Comparison of ENCODE assay signal across 2 cellular contexts in the genomic region with DNA sequence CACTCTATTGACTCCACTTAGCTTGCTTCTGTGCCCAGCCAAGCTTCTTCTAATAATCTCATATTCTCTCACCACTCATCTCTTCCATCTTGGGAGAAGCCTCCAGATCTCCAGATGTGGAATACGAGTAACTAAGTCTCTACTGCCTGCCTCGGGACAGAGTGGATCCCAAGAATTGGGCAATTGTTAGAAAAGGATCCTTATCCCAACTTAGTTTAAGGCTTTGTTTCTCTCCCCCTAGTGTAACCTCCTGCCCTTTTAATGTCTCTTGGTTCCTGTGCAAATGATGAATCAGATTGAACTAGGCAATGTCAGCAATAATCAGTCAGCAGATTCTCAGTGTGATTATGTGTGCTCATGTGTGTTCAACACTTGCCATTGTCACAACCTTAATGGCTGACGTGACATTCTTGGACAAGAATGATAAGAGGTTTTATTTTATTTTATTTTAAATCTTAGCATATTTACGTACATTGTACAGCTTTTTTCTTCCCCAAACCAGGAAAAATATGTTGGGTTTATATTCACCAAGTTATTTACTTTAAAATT.
TF ChIP-seq lines count a peak whose summit lies in the region.

No MANE protein-coding gene starts in this region.

TF ChIP-seq in GM12878, 131 proteins besides CTCF, POLR2A, EP300 and RAD21:
- no peak for TF ChIP-seq CHD2 (IDR thresholded peaks at IDR 0.05; ENCODE audit: borderline replicate concordance, low read depth, low read length)
- TF ChIP-seq, protein P1, sequence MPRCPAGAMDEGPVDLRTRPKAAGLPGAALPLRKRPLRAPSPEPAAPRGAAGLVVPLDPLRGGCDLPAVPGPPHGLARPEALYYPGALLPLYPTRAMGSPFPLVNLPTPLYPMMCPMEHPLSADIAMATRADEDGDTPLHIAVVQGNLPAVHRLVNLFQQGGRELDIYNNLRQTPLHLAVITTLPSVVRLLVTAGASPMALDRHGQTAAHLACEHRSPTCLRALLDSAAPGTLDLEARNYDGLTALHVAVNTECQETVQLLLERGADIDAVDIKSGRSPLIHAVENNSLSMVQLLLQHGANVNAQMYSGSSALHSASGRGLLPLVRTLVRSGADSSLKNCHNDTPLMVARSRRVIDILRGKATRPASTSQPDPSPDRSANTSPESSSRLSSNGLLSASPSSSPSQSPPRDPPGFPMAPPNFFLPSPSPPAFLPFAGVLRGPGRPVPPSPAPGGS (IDR thresholded peaks at IDR 0.05; ENCODE audit: borderline replicate concordance, insufficient read depth, low read depth, low read length, poor library complexity, severe bottlenecking) = peak; percentile 67

TF ChIP-seq in neural cell, 6 proteins besides CTCF, POLR2A, EP300 and RAD21:
- TF ChIP-seq POLR2AphosphoS5 (IDR thresholded peaks at IDR 0.05) = no peak
- no peak for TF ChIP-seq SMC3 (conservative IDR thresholded peaks at IDR 0.05; ENCODE audit: poor library complexity)
TF ChIP-seq in neural cell: peak in this region for 0.
